11 cellular contexts compared by ENCODE assay signal in the genomic region with DNA sequence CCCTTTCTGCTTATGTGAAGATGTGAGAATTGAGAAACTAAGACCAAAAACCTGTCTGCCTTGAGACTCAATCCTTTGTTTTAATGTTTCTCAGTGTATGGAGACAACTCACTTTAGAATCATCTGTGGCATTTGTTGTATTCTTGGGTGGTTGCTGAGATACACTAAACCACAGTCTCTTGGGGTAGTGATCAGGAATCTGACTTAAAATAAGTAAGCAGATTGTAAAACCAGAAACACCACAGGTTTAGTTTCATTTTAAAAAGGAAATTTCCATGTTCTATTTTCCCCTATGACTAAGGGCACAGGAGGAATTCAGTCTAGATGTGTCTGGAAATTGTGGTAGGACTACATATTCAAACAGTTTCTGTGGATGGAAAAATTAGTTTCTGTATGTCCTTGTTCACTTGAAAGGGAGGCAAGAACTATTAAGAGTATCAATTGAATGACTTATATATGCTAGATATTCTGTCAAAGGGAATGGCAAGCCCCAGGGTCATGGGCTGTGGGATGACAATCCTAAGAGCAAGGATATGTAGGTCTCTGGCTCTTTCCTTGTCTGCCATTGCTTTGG.
A peak's percentile ranks its signal among the peaks of the same experiment; 100 is the strongest.
DNase-seq lines count a peak whose midpoint lies in the region; ATAC-seq and TF ChIP-seq lines count a peak whose summit lies in the region.
"Had no signal": no experiment of that assay in that cellular context is flagged by ENCODE, and none has a peak within 500 bp of the region (broad histone marks: within the 10 kb centered on the region; RNA-seq: fewer than 3 reads in every experiment).

No MANE protein-coding gene starts in this region.

- H3K4me3 ChIP-seq in choroid plexus epithelial cell (ENCODE audit: low read depth, low read length), result no peak overlapping the region

- no peak for TF ChIP-seq CTCF in choroid plexus epithelial cell (conservative IDR thresholded peaks at IDR 0.05; ENCODE audit: low read depth, low read length)

- no peak for DNase-seq in activated T-cell treated with anti-CD3 and anti-CD28 coated beads, Interleukin-2, amount 50 U/mL, for 24 hours
- DNase-seq in activated T-cell treated with anti-CD3 and anti-CD28 coated beads, Interleukin-2, amount 50 U/mL, for 48 hours, result no peak
- DNase-seq in HT1080 (ENCODE audit: low read depth) (peak; percentile 65), choroid plexus epithelial cell (ENCODE audit: low read depth) (peak; percentile 93), activated gamma-delta T cell (lab: John Stamatoyannopoulos, UW) (no peak), left ventricle myocardium superior (no peak)
- DNase-seq in stimulated activated effector memory CD8-positive, alpha-beta T cell treated with anti-CD3 and anti-CD28 coated beads, Interleukin-12 subunit alpha, Interleukin-12 subunit beta, amount 100 ng/mL, for 72 hours (ENCODE audit: low spot score in 2 of 2), result no peak
- DNase-seq: C1 segment of cervical spinal cord, left cardiac atrium, NCI-H82 had no signal

- H3K36me3 Mint-ChIP-seq in activated T-cell treated with anti-CD3 and anti-CD28 coated beads, Interleukin-2, amount 50 U/mL, for 24 hours (ENCODE audit: low read depth), result peaks cover 20% of the 10 kb centered on the region
- H3K36me3 Mint-ChIP-seq in stimulated activated effector memory CD8-positive, alpha-beta T cell treated with anti-CD3 and anti-CD28 coated beads, Interleukin-12 subunit alpha, Interleukin-12 subunit beta, amount 100 ng/mL, for 72 hours, result peaks cover 26% of the 10 kb centered on the region

- ATAC-seq in stimulated activated effector memory CD8-positive, alpha-beta T cell treated with anti-CD3 and anti-CD28 coated beads, Interleukin-12 subunit alpha, Interleukin-12 subunit beta, amount 100 ng/mL, for 72 hours, result peak; percentile 99
- ATAC-seq in HG02840 (IDR thresholded peaks at IDR 0.05; ENCODE audit: low FRiP score, unreplicated experiment), result no peak
- no peak for ATAC-seq in left ventricle myocardium superior
- ATAC-seq: left cardiac atrium had no signal

- H3K9me3 Mint-ChIP-seq in activated T-cell treated with anti-CD3 and anti-CD28 coated beads, Interleukin-2, amount 50 U/mL, for 24 hours, result peaks cover 28% of the 10 kb centered on the region
- H3K9me3 Mint-ChIP-seq in stimulated activated effector memory CD8-positive, alpha-beta T cell treated with anti-CD3 and anti-CD28 coated beads, Interleukin-12 subunit alpha, Interleukin-12 subunit beta, amount 100 ng/mL, for 72 hours, result peaks cover 8% of the 10 kb centered on the region

- peaks cover 32% of the 10 kb centered on the region for H3K4me1 Mint-ChIP-seq in activated T-cell treated with anti-CD3 and anti-CD28 coated beads, Interleukin-2, amount 50 U/mL, for 24 hours (ENCODE audit: low read depth)
- H3K4me1 Mint-ChIP-seq in stimulated activated effector memory CD8-positive, alpha-beta T cell treated with anti-CD3 and anti-CD28 coated beads, Interleukin-12 subunit alpha, Interleukin-12 subunit beta, amount 100 ng/mL, for 72 hours, result peaks cover 42% of the 10 kb centered on the region

- no peaks in the 10 kb centered on the region for H3K27me3 Mint-ChIP-seq in activated T-cell treated with anti-CD3 and anti-CD28 coated beads, Interleukin-2, amount 50 U/mL, for 24 hours

- peak overlapping the region; percentile 87 for H3K27ac Mint-ChIP-seq in activated T-cell treated with anti-CD3 and anti-CD28 coated beads, Interleukin-2, amount 50 U/mL, for 24 hours
- H3K27ac Mint-ChIP-seq in stimulated activated effector memory CD8-positive, alpha-beta T cell treated with anti-CD3 and anti-CD28 coated beads, Interleukin-12 subunit alpha, Interleukin-12 subunit beta, amount 100 ng/mL, for 72 hours, result peak overlapping the region; percentile 91

- H3K4me3 Mint-ChIP-seq in activated T-cell treated with anti-CD3 and anti-CD28 coated beads, Interleukin-2, amount 50 U/mL, for 24 hours, result peak overlapping the region; percentile 42
- H3K4me3 Mint-ChIP-seq in stimulated activated effector memory CD8-positive, alpha-beta T cell treated with anti-CD3 and anti-CD28 coated beads, Interleukin-12 subunit alpha, Interleukin-12 subunit beta, amount 100 ng/mL, for 72 hours, result peak overlapping the region; percentile 40

- intact Hi-C loops in left ventricle myocardium superior (cut with micrococcal nuclease), result no loop called here

Comparison
In these comparisons a context has a peak if more than half of its experiments do, and no peak if none do; other contexts are left out.
1. DNase-seq: peak in HT1080 (single experiment) and choroid plexus epithelial cell (single experiment); none in activated T-cell treated with anti-CD3 and anti-CD28 coated beads, Interleukin-2, amount 50 U/mL, for 24 hours (single experiment), activated T-cell treated with anti-CD3 and anti-CD28 coated beads, Interleukin-2, amount 50 U/mL, for 48 hours (0 of 2), stimulated activated effector memory CD8-positive, alpha-beta T cell treated with anti-CD3 and anti-CD28 coated beads, Interleukin-12 subunit alpha, Interleukin-12 subunit beta, amount 100 ng/mL, for 72 hours (0 of 2), activated gamma-delta T cell (single experiment) and left ventricle myocardium superior (single experiment).